32 cellular contexts compared by ENCODE assay signal in the genomic region with DNA sequence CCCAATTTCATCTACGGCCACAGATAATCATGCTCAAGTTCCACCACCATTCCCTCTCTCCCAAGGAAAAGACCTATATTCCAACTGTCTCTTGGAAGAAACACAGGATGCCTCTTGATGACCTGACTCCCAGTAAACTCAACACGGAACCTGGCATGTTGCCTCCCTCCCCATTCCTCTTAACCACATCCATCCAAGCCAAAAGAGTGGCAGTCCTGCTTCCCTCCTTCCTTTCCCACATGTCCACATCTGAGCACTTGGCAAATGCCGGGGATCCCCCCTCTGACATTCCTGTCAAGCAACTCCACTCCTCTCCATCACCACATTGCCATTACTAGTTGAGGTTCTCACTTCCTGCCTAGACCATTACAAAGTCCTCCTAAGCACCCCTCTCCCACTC. TPM values are rescaled to one million over a fixed set of nuclear protein-coding genes. Genes with fewer than 3 reads are reported as not detected.
"Had no signal": no experiment of that assay in that cellular context is flagged by ENCODE, and none has a peak within 500 bp of the region (broad histone marks: within the 10 kb centered on the region; RNA-seq: fewer than 3 reads in every experiment).

No MANE protein-coding gene starts in this region.

- ATAC-seq: activated CD4-positive, CD25-positive, alpha-beta regulatory T cell treated with anti-CD3 and anti-CD28 coated beads, Interleukin-2, amount 50 U/mL, for 24 hours; activated CD8-positive, alpha-beta T cell treated with anti-CD3 and anti-CD28 coated beads for 36 hours; activated T-cell treated with anti-CD3 and anti-CD28 coated beads, Interleukin-2, amount 50 U/mL, for 4 hours; activated T-helper 17 cell treated with anti-CD3 and anti-CD28 coated beads, Interleukin-2, amount 50 U/mL, for 72 hours; effector memory CD8-positive, alpha-beta T cell; foreskin keratinocyte; gastrocnemius medialis; heart right ventricle had no signal

- DNase-seq: activated B cell treated with CpG ODN at 0.5 μM for 24 hours; activated CD4-positive, alpha-beta T cell treated with anti-CD3 and anti-CD28 coated beads for 48 hours; activated CD4-positive, alpha-beta T cell treated with anti-CD3 and anti-CD28 coated beads, Interleukin-2, amount 50 U/mL, for 1 hour; activated CD4-positive, alpha-beta T cell treated with anti-CD3 and anti-CD28 coated beads, Interleukin-2, amount 50 U/mL, for 48 hours; activated CD8-positive, alpha-beta memory T cell treated with anti-CD3 and anti-CD28 coated beads for 24 hours; activated CD8-positive, alpha-beta T cell treated with anti-CD3 and anti-CD28 coated beads for 36 hours; activated effector memory CD4-positive, alpha-beta T cell treated with Interleukin-2 at 50 U/mL for 16 hours; activated gamma-delta T cell treated with Interleukin-2 at 50 U/mL for 16 hours; activated naive CD4-positive, alpha-beta T cell treated with anti-CD3 and anti-CD28 coated beads, Interleukin-2, amount 50 U/mL, for 16 hours; activated naive CD4-positive, alpha-beta T cell treated with Interleukin-2 at 50 U/mL for 16 hours; activated T-cell treated with anti-CD3 and anti-CD28 coated beads, Interleukin-2, amount 50 U/mL, for 4 hours; amniotic stem cell; anterior cingulate cortex; brain microvascular endothelial cell; caudate nucleus; cortex of kidney; dermis blood vessel endothelial cell; effector CD4-positive, alpha-beta T cell; effector memory CD8-positive, alpha-beta T cell; erythroblast; foreskin keratinocyte; gastrocnemius medialis; glutamatergic neuron; heart right ventricle; T1000; WERI-Rb-1 had no signal

- H3K9me3 ChIP-seq: esophagus muscularis mucosa, gastrocnemius medialis had no signal

- H3K27me3 Mint-ChIP-seq: activated B cell treated with CpG ODN at 0.5 μM for 24 hours; activated CD8-positive, alpha-beta T cell treated with anti-CD3 and anti-CD28 coated beads for 36 hours; activated T-helper 17 cell treated with anti-CD3 and anti-CD28 coated beads, Interleukin-2, amount 50 U/mL, for 72 hours; effector memory CD8-positive, alpha-beta T cell had no signal

- H3K4me3 Mint-ChIP-seq: activated B cell treated with CpG ODN at 0.5 μM for 24 hours; activated CD8-positive, alpha-beta T cell treated with anti-CD3 and anti-CD28 coated beads for 36 hours; activated naive CD8-positive, alpha-beta T cell; activated T-cell treated with anti-CD3 and anti-CD28 coated beads, Interleukin-2, amount 50 U/mL, for 4 hours; activated T-helper 17 cell treated with anti-CD3 and anti-CD28 coated beads, Interleukin-2, amount 50 U/mL, for 72 hours; effector memory CD8-positive, alpha-beta T cell; T-helper 2 cell treated with Interferon-gamma antibody and Interleukin-4, amounts not matched to agents 5 μg/mL and 100 μg/mL, for 36 hours had no signal

- H2AFZ ChIP-seq: hepatocyte had no signal

- H3K4me1 ChIP-seq: foreskin keratinocyte, gastrocnemius medialis had no signal

- H3K4me3 ChIP-seq: esophagus muscularis mucosa, gastrocnemius medialis, heart right ventricle, hepatocyte had no signal

- H3K4me1 Mint-ChIP-seq: activated B cell treated with CpG ODN at 0.5 μM for 24 hours; activated T-helper 17 cell treated with anti-CD3 and anti-CD28 coated beads, Interleukin-2, amount 50 U/mL, for 72 hours had no signal

- H3K4me2 ChIP-seq: hepatocyte had no signal

- H3K27ac Mint-ChIP-seq: activated B cell treated with CpG ODN at 0.5 μM for 24 hours; activated CD8-positive, alpha-beta T cell treated with anti-CD3 and anti-CD28 coated beads for 36 hours; activated naive CD8-positive, alpha-beta T cell; activated T-helper 17 cell treated with anti-CD3 and anti-CD28 coated beads, Interleukin-2, amount 50 U/mL, for 72 hours; effector memory CD8-positive, alpha-beta T cell; T-helper 2 cell treated with Interferon-gamma antibody and Interleukin-4, amounts not matched to agents 5 μg/mL and 100 μg/mL, for 36 hours had no signal

- H3K36me3 ChIP-seq: brain microvascular endothelial cell, esophagus muscularis mucosa, gastrocnemius medialis, heart right ventricle, WERI-Rb-1 had no signal

- H3K27ac ChIP-seq: brain microvascular endothelial cell, esophagus muscularis mucosa, foreskin keratinocyte, gastrocnemius medialis, heart right ventricle, hepatocyte, WERI-Rb-1 had no signal

- H3K27me3 ChIP-seq: brain microvascular endothelial cell, esophagus muscularis mucosa, foreskin keratinocyte, gastrocnemius medialis, heart right ventricle, hepatocyte had no signal

- H3K36me3 Mint-ChIP-seq: activated naive CD8-positive, alpha-beta T cell had no signal

RNA-seq across cellular contexts. Expression of a gene that starts 49.4 kb away (rescaled TPM):
- total RNA-seq: activated B cell treated with CpG ODN at 0.5 μM for 24 hours; activated CD8-positive, alpha-beta T cell treated with anti-CD3 and anti-CD28 coated beads for 36 hours; activated T-helper 17 cell treated with anti-CD3 and anti-CD28 coated beads, Interleukin-2, amount 50 U/mL, for 72 hours had no signal
